ENCODE assay signal across 13 cellular contexts in genomic region chr10:132631348-132631735, GRCh38.
DNase-seq lines count a peak whose midpoint lies in the region; ATAC-seq and TF ChIP-seq lines count a peak whose summit lies in the region.
"Had no signal": no experiment of that assay in that cellular context is flagged by ENCODE, and none has a peak within 500 bp of the region (broad histone marks: within the 10 kb centered on the region; RNA-seq: fewer than 3 reads in every experiment).

No MANE protein-coding gene starts in this region.

- DNase-seq in activated effector memory CD4-positive, alpha-beta T cell treated with anti-CD3 and anti-CD28 coated beads, Interleukin-2, amount 50 U/mL, for 16 hours, result peak; percentile 50
- DNase-seq in activated effector memory CD4-positive, alpha-beta T cell treated with Interleukin-2 at 50 U/mL for 16 hours, result no peak
- DNase-seq in heart right ventricle (peak; percentile 77 to 88), ovary (peak; percentile 81 to 87 (median 83)), T-helper 2 cell (no peak), NK-92 (lab: John Stamatoyannopoulos, UW; ENCODE audit: unreplicated experiment) (no peak)
- DNase-seq in stimulated activated CD4-positive, alpha-beta T cell treated with anti-CD3 and anti-CD28 coated beads, Interleukin-1b, Interleukin-23, amount 100 ng/mL, for 48 hours, result no peak
- DNase-seq: 8988T; activated CD4-positive, alpha-beta T cell treated with anti-CD3 and anti-CD28 coated beads for 36 hours; DMS79 treated with DMSO at 0.1 percent for 48 hours; NCI-H1105 treated with DMSO at 0.1 percent for 48 hours had no signal

- no peak for TF ChIP-seq CTCF in heart right ventricle (IDR thresholded peaks at IDR 0.05)
- no peak for TF ChIP-seq CTCF in ovary (IDR thresholded peaks at IDR 0.05)

- no peak for TF ChIP-seq EP300 in ovary (IDR thresholded peaks at IDR 0.05)

- no peaks in the 10 kb centered on the region for H3K36me3 ChIP-seq in heart right ventricle
- no peaks in the 10 kb centered on the region for H3K36me3 ChIP-seq in ovary
- no peaks in the 10 kb centered on the region for H3K36me3 ChIP-seq in urinary bladder (ENCODE audit: insufficient read depth)

- 14 to 18% methylated on average over 17 of the region's 17 CpGs for WGBS in heart right ventricle, 2 donors
- WGBS in ovary, 3 donors, result 11 to 19% (median 18%) methylated on average over 17 of the region's 17 CpGs
- WGBS in urinary bladder, result 18% methylated on average over 17 of the region's 17 CpGs

- H3K9me3 ChIP-seq in heart right ventricle (no peaks in the 10 kb centered on the region), ovary (no peaks in the 10 kb centered on the region)

- intact Hi-C loops in heart right ventricle (cut with DNase I), result loop anchor here in 8 of 10 donors (1.0 to 10.0 kb wide), 9 partner anchors 39 to 239 kb away; partner anchors contain the start of genes PWWP2B (in 2 of the 8) and INPP5A (in 1 of the 8)
- intact Hi-C loops in ovary (cut with DNase I), result loop anchor here in 3 of 4 donors (5.0 kb wide), 2 partner anchors 94 to 239 kb away; partner anchors contain the start of gene INPP5A (in 3 of the 3)

- H3K27me3 ChIP-seq in heart right ventricle (no peaks in the 10 kb centered on the region), ovary (no peaks in the 10 kb centered on the region)

- no peak for TF ChIP-seq POLR2A in ovary (IDR thresholded peaks at IDR 0.05)

- ATAC-seq in heart right ventricle, result peak; percentile 81 to 87 (median 85)
- ATAC-seq: activated CD4-positive, alpha-beta T cell treated with anti-CD3 and anti-CD28 coated beads for 36 hours had no signal

- H3K4me3 ChIP-seq in heart right ventricle (peak overlapping the region in 3 of 10 donors; percentile 1 to 12 (median 2)), ovary (no peak overlapping the region), urinary bladder (ENCODE audit: low read depth, low read length) (no peak overlapping the region)

- peak overlapping the region; percentile 87 to 99 (median 96) for H3K27ac ChIP-seq in heart right ventricle
- peak overlapping the region; percentile 71 to 93 for H3K27ac ChIP-seq in ovary
- peak overlapping the region; percentile 92 for H3K27ac ChIP-seq in urinary bladder (ENCODE audit: low read depth)
- H3K27ac ChIP-seq: parathyroid adenoma had no signal

- H3K4me1 ChIP-seq in heart right ventricle (peaks cover 55 to 97% (median 85%) of the 10 kb centered on the region in 9 donors), ovary (ENCODE audit: insufficient read depth) (peaks cover 42% of the 10 kb centered on the region), urinary bladder (ENCODE audit: insufficient read depth) (no peaks in the 10 kb centered on the region)

Comparison
In these comparisons a context has a peak if more than half of its experiments do, and no peak if none do; other contexts are left out.
1. DNase-seq: peak in activated effector memory CD4-positive, alpha-beta T cell treated with anti-CD3 and anti-CD28 coated beads, Interleukin-2, amount 50 U/mL, for 16 hours (single experiment), heart right ventricle (2 of 2) and ovary (5 of 5); none in activated effector memory CD4-positive, alpha-beta T cell treated with Interleukin-2 at 50 U/mL for 16 hours (single experiment), T-helper 2 cell (0 of 5), stimulated activated CD4-positive, alpha-beta T cell treated with anti-CD3 and anti-CD28 coated beads, Interleukin-1b, Interleukin-23, amount 100 ng/mL, for 48 hours (single experiment) and NK-92 (single experiment).
2. Peak in every context shown above with its lines, with median percentiles within 50 percentile points of each other: H3K27ac ChIP-seq.